8 cellular contexts compared by ENCODE assay signal in genomic region chrX:19883878-19884277, GRCh38.
DNase-seq lines count a peak whose midpoint lies in the region; ATAC-seq and TF ChIP-seq lines count a peak whose summit lies in the region.

No MANE protein-coding gene starts in this region.

- no peaks in the 10 kb centered on the region for H3K9me3 Mint-ChIP-seq in activated T-cell treated with anti-CD3 and anti-CD28 coated beads, Interleukin-2, amount 50 U/mL, for 24 hours
- H3K9me3 Mint-ChIP-seq in stimulated activated memory B cell treated with anti-CD40 and anti-IgM and Interleukin-4, amounts not matched to agents 10 μg/mL and 1 μg/mL and 100 μg/mL, for 72 hours, result no peaks in the 10 kb centered on the region

- no peak overlapping the region for H3K4me3 Mint-ChIP-seq in activated T-cell treated with anti-CD3 and anti-CD28 coated beads, Interleukin-2, amount 50 U/mL, for 24 hours
- peak overlapping the region; percentile 90 for H3K4me3 Mint-ChIP-seq in stimulated activated memory B cell treated with anti-CD40 and anti-IgM and Interleukin-4, amounts not matched to agents 10 μg/mL and 1 μg/mL and 100 μg/mL, for 72 hours

- TF ChIP-seq POLR2A in Raji (IDR thresholded peaks at IDR 0.05; ENCODE audit: insufficient read depth, low read depth, low read length), result peak; percentile 75

- ATAC-seq in HG02678 (IDR thresholded peaks at IDR 0.05; ENCODE audit: unreplicated experiment), result peak; percentile 46
- peak; percentile 24 for ATAC-seq in stimulated activated memory B cell treated with anti-CD40 and anti-IgM and Interleukin-4, amounts not matched to agents 10 μg/mL and 1 μg/mL and 100 μg/mL, for 72 hours
- ATAC-seq in GM19351 (IDR thresholded peaks at IDR 0.05; ENCODE audit: unreplicated experiment), result no peak

- DNase-seq in activated T-cell treated with anti-CD3 and anti-CD28 coated beads, Interleukin-2, amount 50 U/mL, for 24 hours, result peak; percentile 41
- DNase-seq in activated T-cell treated with anti-CD3 and anti-CD28 coated beads, Interleukin-2, amount 50 U/mL, for 1 hour, result no peak
- DNase-seq in UCSD-AML1 (lab: John Stamatoyannopoulos, UW; ENCODE audit: unreplicated experiment) (no peak), NCI-H2196 treated with DMSO at 0.1 percent for 48 hours (lab: John Stamatoyannopoulos, UW; ENCODE audit: unreplicated experiment) (no peak)

- H3K4me1 Mint-ChIP-seq in activated T-cell treated with anti-CD3 and anti-CD28 coated beads, Interleukin-2, amount 50 U/mL, for 24 hours (ENCODE audit: low read depth), result peaks cover 62% of the 10 kb centered on the region
- peaks cover 57% of the 10 kb centered on the region for H3K4me1 Mint-ChIP-seq in stimulated activated memory B cell treated with anti-CD40 and anti-IgM and Interleukin-4, amounts not matched to agents 10 μg/mL and 1 μg/mL and 100 μg/mL, for 72 hours

- H3K27me3 Mint-ChIP-seq in activated T-cell treated with anti-CD3 and anti-CD28 coated beads, Interleukin-2, amount 50 U/mL, for 24 hours, result peaks cover 6% of the 10 kb centered on the region
- H3K27me3 Mint-ChIP-seq in stimulated activated memory B cell treated with anti-CD40 and anti-IgM and Interleukin-4, amounts not matched to agents 10 μg/mL and 1 μg/mL and 100 μg/mL, for 72 hours, result no peaks in the 10 kb centered on the region

- H3K27ac Mint-ChIP-seq in activated T-cell treated with anti-CD3 and anti-CD28 coated beads, Interleukin-2, amount 50 U/mL, for 24 hours, result no peak overlapping the region
- peak overlapping the region; percentile 46 for H3K27ac Mint-ChIP-seq in stimulated activated memory B cell treated with anti-CD40 and anti-IgM and Interleukin-4, amounts not matched to agents 10 μg/mL and 1 μg/mL and 100 μg/mL, for 72 hours

- no peaks in the 10 kb centered on the region for H3K36me3 Mint-ChIP-seq in activated T-cell treated with anti-CD3 and anti-CD28 coated beads, Interleukin-2, amount 50 U/mL, for 24 hours (ENCODE audit: low read depth)
- peaks cover 31% of the 10 kb centered on the region for H3K36me3 Mint-ChIP-seq in stimulated activated memory B cell treated with anti-CD40 and anti-IgM and Interleukin-4, amounts not matched to agents 10 μg/mL and 1 μg/mL and 100 μg/mL, for 72 hours
